In the genomic region with DNA sequence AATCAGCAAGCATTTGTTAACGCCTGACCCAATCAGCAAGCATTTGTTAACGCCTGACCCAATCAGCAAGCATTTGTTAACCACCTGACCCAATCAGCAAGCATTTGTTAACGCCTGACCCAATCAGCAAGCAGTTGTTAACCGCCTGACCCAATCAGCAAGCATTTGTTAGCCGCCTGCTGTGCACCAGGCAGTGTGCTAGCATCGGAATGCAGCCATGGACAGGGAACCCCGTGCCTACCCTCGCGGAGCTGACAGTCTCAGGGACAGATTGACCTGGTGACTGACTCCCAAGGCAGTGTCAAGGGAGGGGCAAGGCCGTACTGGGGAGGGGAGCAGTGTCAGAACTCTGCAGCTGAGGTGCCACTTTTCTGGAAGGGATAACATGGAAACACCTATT, we compare ENCODE assay signal across 1 cellular context.
TF ChIP-seq lines count a peak whose summit lies in the region.

No MANE protein-coding gene starts in this region.

TF ChIP-seq in GM12878, 131 proteins besides CTCF, POLR2A, EP300 and RAD21:
- TF ChIP-seq SP1 (IDR thresholded peaks at IDR 0.05; ENCODE audit: low read depth, low read length) (peak; percentile 30), POLR2AphosphoS5 (IDR thresholded peaks at IDR 0.05; ENCODE audit: low read length) (no peak)
